10 cellular contexts compared by ENCODE assay signal in genomic region chr5:159119842-159120241, GRCh38. TPM values are rescaled to one million over a fixed set of nuclear protein-coding genes. Genes with fewer than 3 reads are reported as not detected.
DNase-seq lines count a peak whose midpoint lies in the region; ATAC-seq and TF ChIP-seq lines count a peak whose summit lies in the region.
"Not testable (repeated sequence)": the region's sequence is repeated elsewhere in the genome, so short reads cannot be mapped to it uniquely, and the experiment has no call there.
"Had no signal": no experiment of that assay in that cellular context is flagged by ENCODE, and none has a peak within 500 bp of the region (broad histone marks: within the 10 kb centered on the region; RNA-seq: fewer than 3 reads in every experiment).

No MANE protein-coding gene starts in this region.

- peak overlapping the region; percentile 86 for H3K27ac Mint-ChIP-seq in CD4-positive, alpha-beta T cell
- H3K27ac Mint-ChIP-seq in IgD-negative memory B cell: peak overlapping the region in 2 of 3 donors; percentile 9 to 72
- H3K27ac Mint-ChIP-seq in activated CD4-positive, alpha-beta memory T cell treated with anti-CD3 and anti-CD28 coated beads for 36 hours: peak overlapping the region; percentile 57
- peak overlapping the region; percentile 20 for H3K27ac Mint-ChIP-seq in activated naive CD4-positive, alpha-beta T cell treated with anti-CD3 and anti-CD28 coated beads for 36 hours
- peak overlapping the region; percentile 69 to 87 for H3K27ac Mint-ChIP-seq in effector memory CD8-positive, alpha-beta T cell
- peak overlapping the region; percentile 69 to 73 for H3K27ac Mint-ChIP-seq in natural killer cell

- not testable (repeated sequence) for H3K36me3 ChIP-seq in SK-N-SH (replicated peaks in 1 of 2; ENCODE audit: control insufficient read depth in 1 of 2, insufficient read depth in 2 of 2, low read length in 1 of 2); thymus (ENCODE audit: control insufficient read depth, insufficient read depth)

- not testable (repeated sequence) for TF ChIP-seq CTCF in CD4-positive, alpha-beta T cell (IDR thresholded peaks at IDR 0.05); SK-N-SH (IDR thresholded peaks at IDR 0.05); natural killer cell (IDR thresholded peaks at IDR 0.05)

- not testable (repeated sequence) for TF ChIP-seq RAD21 in SK-N-SH (IDR thresholded peaks at IDR 0.05; ENCODE audit: low read length)

- H3K9me3 Mint-ChIP-seq in CD4-positive, alpha-beta T cell: peaks cover 12% of the 10 kb centered on the region
- H3K9me3 Mint-ChIP-seq in IgD-negative memory B cell; activated CD4-positive, alpha-beta memory T cell treated with anti-CD3 and anti-CD28 coated beads for 36 hours; activated naive CD4-positive, alpha-beta T cell treated with anti-CD3 and anti-CD28 coated beads for 36 hours; effector memory CD8-positive, alpha-beta T cell; natural killer cell: not testable (repeated sequence)

- POLR2A ChIA-PET in CD4-positive, alpha-beta T cell (lab: Charles Lee): interaction anchor here (0.7 to 1.8 kb wide), 3 partner anchors 8 to 245 kb away, joined by 3 to 8 read pairs (median 4); no protein-coding TSS in a partner anchor
- POLR2A ChIA-PET in SK-N-SH (lab: Yijun Ruan, JAX); activated CD4-positive, alpha-beta memory T cell treated with anti-CD3 and anti-CD28 coated beads for 36 hours (lab: Charles Lee): not testable (repeated sequence)

- H3K4me2 ChIP-seq in SK-N-SH: 0 out of 2 replicates have a peak overlapping the region, but pooled peaks have one; percentile 11

- CTCF ChIA-PET in CD4-positive, alpha-beta T cell (lab: Charles Lee): interaction anchor here (1.3 kb wide), 1 partner anchor 424 kb away, joined by 5 read pairs; no protein-coding TSS in a partner anchor
- CTCF ChIA-PET in SK-N-SH (lab: Yijun Ruan, JAX): interaction anchor here (0.9 to 1.6 kb wide), 2 partner anchors 13 kb away, joined by 3 to 5 read pairs; no protein-coding TSS in a partner anchor
- CTCF ChIA-PET in activated CD4-positive, alpha-beta memory T cell treated with anti-CD3 and anti-CD28 coated beads for 36 hours (lab: Charles Lee): interaction anchor here (1.3 to 2.3 kb wide), 4 partner anchors 10 to 424 kb away, joined by 4 to 10 read pairs (median 8); no protein-coding TSS in a partner anchor
- CTCF ChIA-PET in activated naive CD4-positive, alpha-beta T cell treated with anti-CD3 and anti-CD28 coated beads for 36 hours (lab: Charles Lee): interaction anchor here (0.6 to 2.9 kb wide), 4 partner anchors 12 to 1028 kb away, joined by 3 to 19 read pairs (median 8); no protein-coding TSS in a partner anchor

- not testable (repeated sequence) for H3K27me3 ChIP-seq in CD4-positive, alpha-beta T cell (ENCODE audit: control insufficient read depth, insufficient read depth, low read length); SK-N-SH (ENCODE audit: insufficient read depth); thymus (ENCODE audit: control insufficient read depth, insufficient read depth)

- TF ChIP-seq EP300 in SK-N-SH (IDR thresholded peaks at IDR 0.05; ENCODE audit: borderline replicate concordance in 1 of 2, low read depth in 1 of 2, low read length in 1 of 2): not testable (repeated sequence)

- H3K4me1 ChIP-seq in SK-N-SH (ENCODE audit: control insufficient read depth in 1 of 2, insufficient read depth in 2 of 2, low read depth in 1 of 2, low read length in 1 of 2); thymus (ENCODE audit: control insufficient read depth, insufficient read depth, low read length): not testable (repeated sequence)

- H3K9ac ChIP-seq in SK-N-SH: not testable (repeated sequence)

- not testable (repeated sequence) for H2AFZ ChIP-seq in SK-N-SH (ENCODE audit: low read depth)

- not testable (repeated sequence) for H3K79me2 ChIP-seq in SK-N-SH (ENCODE audit: insufficient read depth)

- DNase-seq in CD4-positive, alpha-beta T cell; SK-N-SH; activated CD4-positive, alpha-beta memory T cell treated with anti-CD3 and anti-CD28 coated beads for 36 hours; activated naive CD4-positive, alpha-beta T cell treated with anti-CD3 and anti-CD28 coated beads for 36 hours; effector memory CD8-positive, alpha-beta T cell; natural killer cell: not testable (repeated sequence)

- H3K27ac ChIP-seq in CD4-positive, alpha-beta T cell (ENCODE audit: low read depth, low read length); SK-N-SH (ENCODE audit: low read depth in 2 of 2, low read length in 1 of 2): not testable (repeated sequence)
- peak overlapping the region; percentile 92 for H3K27ac ChIP-seq in thymus (ENCODE audit: low read depth)

- not testable (repeated sequence) for H3K36me3 Mint-ChIP-seq in CD4-positive, alpha-beta T cell (ENCODE audit: low read depth); IgD-negative memory B cell; activated CD4-positive, alpha-beta memory T cell treated with anti-CD3 and anti-CD28 coated beads for 36 hours; activated naive CD4-positive, alpha-beta T cell treated with anti-CD3 and anti-CD28 coated beads for 36 hours (ENCODE audit: low read depth); effector memory CD8-positive, alpha-beta T cell (ENCODE audit: insufficient read depth); natural killer cell

- H3K27me3 Mint-ChIP-seq in CD4-positive, alpha-beta T cell; IgD-negative memory B cell; activated CD4-positive, alpha-beta memory T cell treated with anti-CD3 and anti-CD28 coated beads for 36 hours; activated naive CD4-positive, alpha-beta T cell treated with anti-CD3 and anti-CD28 coated beads for 36 hours (ENCODE audit: low read depth): not testable (repeated sequence)
- peaks cover 7 to 17% of the 10 kb centered on the region in 2 donors for H3K27me3 Mint-ChIP-seq in effector memory CD8-positive, alpha-beta T cell
- H3K27me3 Mint-ChIP-seq in natural killer cell (ENCODE audit: low read depth in 2 of 2): peaks cover 1 to 29% of the 10 kb centered on the region in 2 donors

- intact Hi-C loops in CD4-positive, alpha-beta T cell (cut with DNase I, micrococcal nuclease); activated CD4-positive, alpha-beta memory T cell treated with anti-CD3 and anti-CD28 coated beads for 36 hours (cut with micrococcal nuclease): not testable (repeated sequence)
- intact Hi-C loops in activated naive CD4-positive, alpha-beta T cell treated with anti-CD3 and anti-CD28 coated beads for 36 hours (cut with micrococcal nuclease): loop anchor here (1.0 to 5.0 kb wide), 2 partner anchors 20 to 1263 kb away; partner anchors contain the start of gene CLINT1
- intact Hi-C loops in natural killer cell (cut with micrococcal nuclease): loop anchor here (10.0 kb wide), 1 partner anchor 1305 kb away; no protein-coding TSS in a partner anchor

- WGBS in SK-N-SH (ENCODE audit: low lambda C conversion rate): 58% methylated on average over 4 of the region's 4 CpGs
- 73% methylated on average over 4 of the region's 4 CpGs for WGBS in thymus

- H3K9me3 ChIP-seq in CD4-positive, alpha-beta T cell (ENCODE audit: control insufficient read depth, low read length); SK-N-SH; thymus (ENCODE audit: control insufficient read depth): not testable (repeated sequence)

- ATAC-seq in CD4-positive, alpha-beta T cell (ENCODE audit: poor library complexity); effector memory CD8-positive, alpha-beta T cell (replicated peaks); natural killer cell: not testable (repeated sequence)

- not testable (repeated sequence) for H3K9me2 ChIP-seq in SK-N-SH

- peaks cover 24% of the 10 kb centered on the region for H3K4me1 Mint-ChIP-seq in CD4-positive, alpha-beta T cell (ENCODE audit: low read depth)
- H3K4me1 Mint-ChIP-seq in IgD-negative memory B cell (peaks cover 6 to 13% (median 8%) of the 10 kb centered on the region in 3 donors), natural killer cell (peaks cover 11 to 14% of the 10 kb centered on the region in 2 donors)
- peaks cover 17% of the 10 kb centered on the region for H3K4me1 Mint-ChIP-seq in activated CD4-positive, alpha-beta memory T cell treated with anti-CD3 and anti-CD28 coated beads for 36 hours (ENCODE audit: low read depth)
- peaks cover 28% of the 10 kb centered on the region for H3K4me1 Mint-ChIP-seq in activated naive CD4-positive, alpha-beta T cell treated with anti-CD3 and anti-CD28 coated beads for 36 hours (ENCODE audit: low read depth)
- peaks cover 11 to 14% of the 10 kb centered on the region in 2 donors for H3K4me1 Mint-ChIP-seq in effector memory CD8-positive, alpha-beta T cell (ENCODE audit: low read depth in 2 of 2)

- H4K20me1 ChIP-seq in SK-N-SH (ENCODE audit: insufficient read depth): not testable (repeated sequence)

- H3K4me3 Mint-ChIP-seq in CD4-positive, alpha-beta T cell: peak overlapping the region; percentile 79
- H3K4me3 Mint-ChIP-seq in IgD-negative memory B cell (peak overlapping the region in 2 of 4 donors; percentile 63 to 70), natural killer cell (peak overlapping the region; percentile 60)
- H3K4me3 Mint-ChIP-seq in activated CD4-positive, alpha-beta memory T cell treated with anti-CD3 and anti-CD28 coated beads for 36 hours: peak overlapping the region; percentile 34
- peak overlapping the region; percentile 51 for H3K4me3 Mint-ChIP-seq in activated naive CD4-positive, alpha-beta T cell treated with anti-CD3 and anti-CD28 coated beads for 36 hours
- H3K4me3 Mint-ChIP-seq in effector memory CD8-positive, alpha-beta T cell: peak overlapping the region; percentile 42 to 62

- H3K4me3 ChIP-seq in SK-N-SH (ENCODE audit: low read depth in 2 of 2, low read length in 1 of 2); thymus (ENCODE audit: low read length): not testable (repeated sequence)

- not testable (repeated sequence) for H3F3A ChIP-seq in SK-N-SH (replicated peaks; ENCODE audit: insufficient read depth)

RNA-seq across cellular contexts. Expression of gene EBF1, which starts 20.1 kb away (rescaled TPM):
- under 1 TPM; 0.20 to 0.52 TPM for total RNA-seq in CD4-positive, alpha-beta T cell
- polyA plus RNA-seq in IgD-negative memory B cell (47.0 TPM), SK-N-SH (2012; rRNA removed) (0.26 and 0.36 TPM in 2 replicates), thymus (6.1 TPM)
- polyA plus RNA-seq in SK-N-SH (2012; cell fraction: cytosol; rRNA removed): 0.23 and 0.33 TPM in 2 replicates
- polyA plus RNA-seq in SK-N-SH (2012; cell fraction: nucleus; rRNA removed): 0.42 TPM in 2 replicates
- total RNA-seq in activated CD4-positive, alpha-beta memory T cell treated with anti-CD3 and anti-CD28 coated beads for 36 hours: not detected
- under 1 TPM in 1 of 2 experiments, not detected in 1; 0.20 TPM for total RNA-seq in activated naive CD4-positive, alpha-beta T cell treated with anti-CD3 and anti-CD28 coated beads for 36 hours
- 1 to 10 TPM in 1 of 3 donors, under 1 TPM in 2; 0.29 to 1.5 (median 0.35) TPM for total RNA-seq in natural killer cell
- total RNA-seq: Caco-2, G401 had no signal

Comparison
In these comparisons a context has a peak if more than half of its experiments do, and no peak if none do; other contexts are left out.
1. H3K27ac Mint-ChIP-seq: peak in every context shown above with its lines; median percentile 86 in CD4-positive, alpha-beta T cell; 78 in effector memory CD8-positive, alpha-beta T cell; 71 in natural killer cell; 57 in activated CD4-positive, alpha-beta memory T cell treated with anti-CD3 and anti-CD28 coated beads for 36 hours; 40 in IgD-negative memory B cell; 20 in activated naive CD4-positive, alpha-beta T cell treated with anti-CD3 and anti-CD28 coated beads for 36 hours.